12 cellular contexts compared by ENCODE assay signal in genomic region chr2:240455719-240456606, GRCh38. TPM values are rescaled to one million over a fixed set of nuclear protein-coding genes. Genes with fewer than 3 reads are reported as not detected.
DNase-seq lines count a peak whose midpoint lies in the region; ATAC-seq and TF ChIP-seq lines count a peak whose summit lies in the region.
"Had no signal": no experiment of that assay in that cellular context is flagged by ENCODE, and none has a peak within 500 bp of the region (broad histone marks: within the 10 kb centered on the region; RNA-seq: fewer than 3 reads in every experiment).

No MANE protein-coding gene starts in this region.

- no peak for TF ChIP-seq CTCF in LNCaP clone FGC (IDR thresholded peaks at IDR 0.05; ENCODE audit: control insufficient read depth, extremely low read depth, insufficient read depth)
- TF ChIP-seq CTCF in dorsolateral prefrontal cortex (IDR thresholded peaks at IDR 0.05 in 54 of 56, conservative IDR thresholded peaks at IDR 0.05 in 2 of 56; ENCODE audit: low read depth in 1 of 56, partially characterized antibody in 56 of 56): no peak

- DNase-seq in LNCaP clone FGC (ENCODE audit: low read depth): no peak
- peak in 1 of 10 donors; percentile 45 for DNase-seq in dorsolateral prefrontal cortex
- DNase-seq in left kidney (ENCODE audit: low read depth, low spot score): peak; percentile 73
- DNase-seq in HPDE6-E6E7 (ENCODE audit: extremely low spot score): no peak
- DNase-seq in activated CD4-positive, alpha-beta T cell treated with anti-CD3 and anti-CD28 coated beads for 4 hours: no peak
- DNase-seq: activated T-cell treated with anti-CD3 and anti-CD28 coated beads, Interleukin-2, amount 50 U/mL, for 4 hours; CD4-positive, CD25-positive, alpha-beta regulatory T cell; NK-92 treated with Interleukin-12 subunit alpha and Interleukin-12 subunit beta, amount 100 ng/mL, for 24 hours; stimulated activated CD4-positive, alpha-beta T cell treated with anti-CD3 and anti-CD28 coated beads, Interleukin-4, amount 100 ng/mL, for 4 hours had no signal

- no peaks in the 10 kb centered on the region for H3K27me3 ChIP-seq in dorsolateral prefrontal cortex

- peak overlapping the region; percentile 25 for H3K4me3 ChIP-seq in LNCaP clone FGC (ENCODE audit: low read depth, low read length)
- H3K4me3 ChIP-seq in dorsolateral prefrontal cortex: peak overlapping the region in 55 of 59 donors; percentile 7 to 84 (median 60)

- H3K27ac ChIP-seq in dorsolateral prefrontal cortex: peak overlapping the region in 47 of 59 donors; percentile 23 to 97 (median 86)
- peak overlapping the region; percentile 89 for H3K27ac ChIP-seq in temporal lobe (ENCODE audit: low read depth, low read length)

- intact Hi-C loops in dorsolateral prefrontal cortex (cut with DNase I): loop anchor here in 1 of 2 donors (10.0 kb wide), 1 partner anchor 109 kb away; the partner anchor contains the start of genes DUSP28 and RNPEPL1

- ATAC-seq in GM18873 (IDR thresholded peaks at IDR 0.05; ENCODE audit: low FRiP score, unreplicated experiment): no peak
- ATAC-seq: activated T-cell treated with anti-CD3 and anti-CD28 coated beads, Interleukin-2, amount 50 U/mL, for 4 hours; SK-N-SH treated with all-trans-retinoic acid at 6 μM for 48 hours had no signal

RNA-seq across cellular contexts. Expression of gene GPC1, which starts 20.5 kb away (rescaled TPM):
- total RNA-seq in dorsolateral prefrontal cortex: 100 to 1,000 TPM in 94 of 120 experiments, 10 to 100 TPM in 26; 67.1 to 206 (median 116) TPM
- total RNA-seq in temporal lobe: 37.4 TPM
